ENCODE assay signal across 31 cellular contexts in genomic region chr19:51121257-51121656, GRCh38. TPM values are rescaled to one million over a fixed set of nuclear protein-coding genes. Genes with fewer than 3 reads are reported as not detected.
DNase-seq lines count a peak whose midpoint lies in the region; ATAC-seq and TF ChIP-seq lines count a peak whose summit lies in the region.
"Had no signal": no experiment of that assay in that cellular context is flagged by ENCODE, and none has a peak within 500 bp of the region (broad histone marks: within the 10 kb centered on the region; RNA-seq: fewer than 3 reads in every experiment).

No MANE protein-coding gene starts in this region.

- no peak for TF ChIP-seq CTCF in CD8-positive, alpha-beta T cell (IDR thresholded peaks at IDR 0.05)
- no peak for TF ChIP-seq CTCF in sigmoid colon (IDR thresholded peaks at IDR 0.05)

- H3K27ac ChIP-seq in CD8-positive, alpha-beta T cell (ENCODE audit: low read depth, low read length), result no peak overlapping the region
- no peak overlapping the region for H3K27ac ChIP-seq in sigmoid colon
- H3K27ac ChIP-seq: esophagus muscularis mucosa, PC-9, tibial artery had no signal

- no peaks in the 10 kb centered on the region for H3K36me3 ChIP-seq in CD8-positive, alpha-beta T cell (ENCODE audit: insufficient read depth, low read length)
- no peaks in the 10 kb centered on the region for H3K36me3 ChIP-seq in sigmoid colon
- H3K36me3 ChIP-seq: esophagus muscularis mucosa, tibial artery had no signal

- ATAC-seq in CD8-positive, alpha-beta T cell, result no peak
- ATAC-seq: activated T-helper 17 cell treated with anti-CD3 and anti-CD28 coated beads, Interleukin-2, amount 50 U/mL, for 72 hours; Right ventricle myocardium inferior; stimulated activated naive CD8-positive, alpha-beta T cell treated with anti-CD3 and anti-CD28 coated beads, Interleukin-15, amount 100 ng/mL, for 72 hours; WTC11 had no signal

- H3K27me3 ChIP-seq in CD8-positive, alpha-beta T cell (ENCODE audit: insufficient read depth, low read length), result no peaks in the 10 kb centered on the region
- H3K27me3 ChIP-seq in sigmoid colon, result peaks cover 0 to 20% (median 0%) of the 10 kb centered on the region in 3 donors

- no peak for TF ChIP-seq EP300 in sigmoid colon (IDR thresholded peaks at IDR 0.05)

- H3K27ac Mint-ChIP-seq in activated CD4-positive, alpha-beta T cell treated with anti-CD3 and anti-CD28 coated beads, Interleukin-2, amount 10 ng/mL, durations not matched to agents 7 days and 5 days, result peak overlapping the region; percentile 14
- peak overlapping the region; percentile 69 for H3K27ac Mint-ChIP-seq in CD8-positive, alpha-beta T cell
- H3K27ac Mint-ChIP-seq in immature natural killer cell, result peak overlapping the region; percentile 70 to 97 (median 92)
- no peak overlapping the region for H3K27ac Mint-ChIP-seq in activated T-helper 2 cell treated with anti-CD3 and anti-CD28 coated beads, Interferon-gamma antibody, Interleukin-2, Interleukin-4, amounts not matched to agents 10 μg/mL and 5 μg/mL and 100 μg/mL, durations not matched to agents 14 hours and 24 hours and 36 hours
- H3K27ac Mint-ChIP-seq: activated T-helper 17 cell treated with anti-CD3 and anti-CD28 coated beads, Interleukin-2, amount 50 U/mL, for 72 hours; stimulated activated naive CD8-positive, alpha-beta T cell treated with anti-CD3 and anti-CD28 coated beads, Interleukin-15, amount 100 ng/mL, for 72 hours; WTC11 had no signal

- TF ChIP-seq POLR2A in sigmoid colon (IDR thresholded peaks at IDR 0.05), result no peak

- CTCF ChIA-PET in activated CD4-positive, alpha-beta T cell treated with anti-CD3 and anti-CD28 coated beads, Interleukin-2, amount 10 ng/mL, durations not matched to agents 7 days and 5 days (lab: Charles Lee), result interaction anchor here (0.6 to 1.6 kb wide), 3 partner anchors 11 to 246 kb away, joined by 3 to 7 read pairs (median 3); no protein-coding TSS in a partner anchor
- CTCF ChIA-PET in CD8-positive, alpha-beta T cell (lab: Charles Lee), result interaction anchor here (2.6 kb wide), 1 partner anchor 8 kb away, joined by 7 read pairs; no protein-coding TSS in a partner anchor

- POLR2A ChIA-PET in activated CD4-positive, alpha-beta T cell treated with anti-CD3 and anti-CD28 coated beads, Interleukin-2, amount 10 ng/mL, durations not matched to agents 7 days and 5 days (lab: Charles Lee), result no interaction called here
- POLR2A ChIA-PET in CD8-positive, alpha-beta T cell (lab: Charles Lee), result interaction anchor here (2.2 kb wide), 1 partner anchor 11 kb away, joined by 6 read pairs; no protein-coding TSS in a partner anchor

- H3K9me3 Mint-ChIP-seq in activated CD4-positive, alpha-beta T cell treated with anti-CD3 and anti-CD28 coated beads, Interleukin-2, amount 10 ng/mL, durations not matched to agents 7 days and 5 days, result peaks cover 3% of the 10 kb centered on the region
- H3K9me3 Mint-ChIP-seq in CD8-positive, alpha-beta T cell, result no peaks in the 10 kb centered on the region
- H3K9me3 Mint-ChIP-seq in immature natural killer cell, result no peaks in the 10 kb centered on the region
- H3K9me3 Mint-ChIP-seq in activated T-helper 2 cell treated with anti-CD3 and anti-CD28 coated beads, Interferon-gamma antibody, Interleukin-2, Interleukin-4, amounts not matched to agents 10 μg/mL and 5 μg/mL and 100 μg/mL, durations not matched to agents 14 hours and 24 hours and 36 hours, result no peaks in the 10 kb centered on the region
- H3K9me3 Mint-ChIP-seq: stimulated activated naive CD8-positive, alpha-beta T cell treated with anti-CD3 and anti-CD28 coated beads, Interleukin-15, amount 100 ng/mL, for 72 hours; WTC11 had no signal

- peaks cover 11% of the 10 kb centered on the region for H3K36me3 Mint-ChIP-seq in activated CD4-positive, alpha-beta T cell treated with anti-CD3 and anti-CD28 coated beads, Interleukin-2, amount 10 ng/mL, durations not matched to agents 7 days and 5 days (ENCODE audit: low read depth)
- H3K36me3 Mint-ChIP-seq in CD8-positive, alpha-beta T cell, result no peaks in the 10 kb centered on the region
- H3K36me3 Mint-ChIP-seq in immature natural killer cell, result peaks cover 0 to 1% (median 0%) of the 10 kb centered on the region in 3 donors
- no peaks in the 10 kb centered on the region for H3K36me3 Mint-ChIP-seq in activated T-helper 2 cell treated with anti-CD3 and anti-CD28 coated beads, Interferon-gamma antibody, Interleukin-2, Interleukin-4, amounts not matched to agents 10 μg/mL and 5 μg/mL and 100 μg/mL, durations not matched to agents 14 hours and 24 hours and 36 hours (ENCODE audit: low read depth)
- H3K36me3 Mint-ChIP-seq: WTC11 had no signal

- H3K27me3 Mint-ChIP-seq in activated CD4-positive, alpha-beta T cell treated with anti-CD3 and anti-CD28 coated beads, Interleukin-2, amount 10 ng/mL, durations not matched to agents 7 days and 5 days, result peaks cover 8% of the 10 kb centered on the region
- H3K27me3 Mint-ChIP-seq in CD8-positive, alpha-beta T cell (ENCODE audit: low read depth), result no peaks in the 10 kb centered on the region
- peaks cover 5 to 9% (median 9%) of the 10 kb centered on the region in 3 donors for H3K27me3 Mint-ChIP-seq in immature natural killer cell (ENCODE audit: low read depth in 3 of 3)
- H3K27me3 Mint-ChIP-seq in activated T-helper 2 cell treated with anti-CD3 and anti-CD28 coated beads, Interferon-gamma antibody, Interleukin-2, Interleukin-4, amounts not matched to agents 10 μg/mL and 5 μg/mL and 100 μg/mL, durations not matched to agents 14 hours and 24 hours and 36 hours (ENCODE audit: low read depth), result peaks cover 7% of the 10 kb centered on the region
- H3K27me3 Mint-ChIP-seq: activated T-helper 17 cell treated with anti-CD3 and anti-CD28 coated beads, Interleukin-2, amount 50 U/mL, for 72 hours; stimulated activated naive CD8-positive, alpha-beta T cell treated with anti-CD3 and anti-CD28 coated beads, Interleukin-15, amount 100 ng/mL, for 72 hours had no signal

- no peaks in the 10 kb centered on the region for H3K9me3 ChIP-seq in CD8-positive, alpha-beta T cell (ENCODE audit: low read length)
- no peaks in the 10 kb centered on the region for H3K9me3 ChIP-seq in sigmoid colon
- H3K9me3 ChIP-seq: esophagus muscularis mucosa, tibial artery had no signal

- peaks cover 73% of the 10 kb centered on the region for H3K4me1 ChIP-seq in CD8-positive, alpha-beta T cell (ENCODE audit: insufficient read depth, low read length)
- H3K4me1 ChIP-seq in sigmoid colon, result no peaks in the 10 kb centered on the region
- H3K4me1 ChIP-seq: esophagus muscularis mucosa, tibial artery had no signal

- 87 to 92% methylated on average over 8 of the region's 8 CpGs for WGBS in sigmoid colon, 2 donors

- H3K4me1 Mint-ChIP-seq in activated CD4-positive, alpha-beta T cell treated with anti-CD3 and anti-CD28 coated beads, Interleukin-2, amount 10 ng/mL, durations not matched to agents 7 days and 5 days, result peaks cover 66% of the 10 kb centered on the region
- H3K4me1 Mint-ChIP-seq in CD8-positive, alpha-beta T cell (ENCODE audit: low read depth), result peaks cover 71% of the 10 kb centered on the region
- H3K4me1 Mint-ChIP-seq in immature natural killer cell, result peaks cover 64 to 70% of the 10 kb centered on the region in 2 donors
- H3K4me1 Mint-ChIP-seq in activated T-helper 2 cell treated with anti-CD3 and anti-CD28 coated beads, Interferon-gamma antibody, Interleukin-2, Interleukin-4, amounts not matched to agents 10 μg/mL and 5 μg/mL and 100 μg/mL, durations not matched to agents 14 hours and 24 hours and 36 hours (ENCODE audit: low read depth), result peaks cover 32% of the 10 kb centered on the region
- H3K4me1 Mint-ChIP-seq: WTC11 had no signal

- no peak for DNase-seq in activated CD4-positive, alpha-beta T cell treated with anti-CD3 and anti-CD28 coated beads, Interleukin-2, amount 10 ng/mL, durations not matched to agents 7 days and 5 days
- no peak for DNase-seq in activated CD4-positive, alpha-beta T cell treated with anti-CD3 and anti-CD28 coated beads, Interleukin-2, amount 50 U/mL, for 48 hours
- DNase-seq in CD8-positive, alpha-beta T cell, result no peak
- DNase-seq in immature natural killer cell, result no peak
- peak; percentile 37 for DNase-seq in sigmoid colon
- no peak for DNase-seq in activated T-helper 2 cell treated with anti-CD3 and anti-CD28 coated beads, Interferon-gamma antibody, Interleukin-2, Interleukin-4, amounts not matched to agents 10 μg/mL and 5 μg/mL and 100 μg/mL, durations not matched to agents 14 hours and 24 hours and 36 hours (ENCODE audit: low spot score)
- DNase-seq in GDM1 (lab: John Stamatoyannopoulos, UW), result no peak
- no peak for DNase-seq in midbrain (lab: John Stamatoyannopoulos, UW)
- DNase-seq: activated CD4-positive, alpha-beta T cell treated with anti-CD3 and anti-CD28 coated beads, Interleukin-2, amount 50 U/mL, for 1 hour; activated CD8-positive, alpha-beta memory T cell treated with anti-CD3 and anti-CD28 coated beads, Interleukin-2, amount 50 U/mL, for 4 hours; Calu3; central memory CD4-positive, alpha-beta T cell; DND-41; HCEC 1CT; Karpas-422; mesenchymal stem cell; NCI-H1048; NCI-H1930; NCI-H524 treated with DMSO at 0.1 percent for 48 hours; occipital lobe; PC-9; stimulated activated naive CD8-positive, alpha-beta T cell treated with anti-CD3 and anti-CD28 coated beads, Interleukin-15, amount 100 ng/mL, for 72 hours; SW 1271; T1000; tibial artery had no signal

- no peak overlapping the region for H3K4me3 ChIP-seq in CD8-positive, alpha-beta T cell (ENCODE audit: low read depth, low read length)
- H3K4me3 ChIP-seq in sigmoid colon, result no peak overlapping the region
- H3K4me3 ChIP-seq: esophagus muscularis mucosa, PC-9, skin epidermis, tibial artery had no signal

- intact Hi-C loops in CD8-positive, alpha-beta T cell (cut with DNase I, micrococcal nuclease), result loop anchor here in 1 of 2 experiments (5.0 kb wide), 1 partner anchor 36 kb away; no protein-coding TSS in a partner anchor
- intact Hi-C loops in sigmoid colon (cut with DNase I), result no loop called here
- intact Hi-C loops in activated T-helper 2 cell treated with anti-CD3 and anti-CD28 coated beads, Interferon-gamma antibody, Interleukin-2, Interleukin-4, amounts not matched to agents 10 μg/mL and 5 μg/mL and 100 μg/mL, durations not matched to agents 14 hours and 24 hours and 36 hours (cut with micrococcal nuclease), result no loop called here

- no peak overlapping the region for H3K4me3 Mint-ChIP-seq in activated CD4-positive, alpha-beta T cell treated with anti-CD3 and anti-CD28 coated beads, Interleukin-2, amount 10 ng/mL, durations not matched to agents 7 days and 5 days
- no peak overlapping the region for H3K4me3 Mint-ChIP-seq in CD8-positive, alpha-beta T cell
- H3K4me3 Mint-ChIP-seq in immature natural killer cell, result peak overlapping the region; percentile 22 to 89 (median 58)
- no peak overlapping the region for H3K4me3 Mint-ChIP-seq in activated T-helper 2 cell treated with anti-CD3 and anti-CD28 coated beads, Interferon-gamma antibody, Interleukin-2, Interleukin-4, amounts not matched to agents 10 μg/mL and 5 μg/mL and 100 μg/mL, durations not matched to agents 14 hours and 24 hours and 36 hours (ENCODE audit: low read depth)
- H3K4me3 Mint-ChIP-seq: activated T-helper 17 cell treated with anti-CD3 and anti-CD28 coated beads, Interleukin-2, amount 50 U/mL, for 72 hours; WTC11 had no signal

RNA-seq across cellular contexts. Expression of gene SIGLEC9, which starts 3.4 kb away (rescaled TPM):
- under 1 TPM; 0.20 to 0.27 TPM for total RNA-seq in activated CD4-positive, alpha-beta T cell treated with anti-CD3 and anti-CD28 coated beads, Interleukin-2, amount 10 ng/mL, durations not matched to agents 7 days and 5 days
- total RNA-seq in CD8-positive, alpha-beta T cell, result under 1 TPM; 0.44 to 0.54 TPM
- 10 to 100 TPM in 2 of 3 donors, 1 to 10 TPM in 1; 6.2 to 16.8 (median 11.3) TPM for polyA plus RNA-seq in immature natural killer cell
- total RNA-seq in sigmoid colon, result 1 to 10 TPM; 2.5 to 9.5 (median 7.0) TPM
- 1 to 10 TPM; 2.4 to 8.8 (median 2.9) TPM for polyA plus RNA-seq in sigmoid colon
- 0.18 TPM in 1 of 2 replicates, not detected in the other for total RNA-seq in activated T-helper 2 cell treated with anti-CD3 and anti-CD28 coated beads, Interferon-gamma antibody, Interleukin-2, Interleukin-4, amounts not matched to agents 10 μg/mL and 5 μg/mL and 100 μg/mL, durations not matched to agents 14 hours and 24 hours and 36 hours
- total RNA-seq: Calu3, PC-9, WTC11 had no signal

RNA-seq across cellular contexts. Expression of gene CTU1, which starts 13.0 kb away (rescaled TPM):
- 1 to 10 TPM; 8.5 to 10.0 TPM for total RNA-seq in activated CD4-positive, alpha-beta T cell treated with anti-CD3 and anti-CD28 coated beads, Interleukin-2, amount 10 ng/mL, durations not matched to agents 7 days and 5 days
- 1 to 10 TPM; 1.7 TPM for total RNA-seq in CD8-positive, alpha-beta T cell
- polyA plus RNA-seq in immature natural killer cell, result 1 to 10 TPM; 2.0 to 5.6 (median 5.0) TPM
- 1 to 10 TPM; 5.7 to 9.0 (median 7.3) TPM for total RNA-seq in sigmoid colon
- polyA plus RNA-seq in sigmoid colon, result 1 to 10 TPM in 1 of 3 donors, under 1 TPM in 2; 0.60 to 2.4 (median 0.92) TPM
- 9.7 and 11.0 TPM in 2 replicates for total RNA-seq in activated T-helper 2 cell treated with anti-CD3 and anti-CD28 coated beads, Interferon-gamma antibody, Interleukin-2, Interleukin-4, amounts not matched to agents 10 μg/mL and 5 μg/mL and 100 μg/mL, durations not matched to agents 14 hours and 24 hours and 36 hours

RNA-seq across cellular contexts. Expression of gene SIGLEC7, which starts 20.8 kb away (rescaled TPM):
- not detected for total RNA-seq in activated CD4-positive, alpha-beta T cell treated with anti-CD3 and anti-CD28 coated beads, Interleukin-2, amount 10 ng/mL, durations not matched to agents 7 days and 5 days
- not detected for total RNA-seq in CD8-positive, alpha-beta T cell
- polyA plus RNA-seq in immature natural killer cell, result 100 to 1,000 TPM; 108 to 213 (median 129) TPM
- 1 to 10 TPM; 1.1 to 3.0 (median 1.9) TPM for total RNA-seq in sigmoid colon
- 1 to 10 TPM; 1.8 to 8.3 (median 3.1) TPM for polyA plus RNA-seq in sigmoid colon
- total RNA-seq in activated T-helper 2 cell treated with anti-CD3 and anti-CD28 coated beads, Interferon-gamma antibody, Interleukin-2, Interleukin-4, amounts not matched to agents 10 μg/mL and 5 μg/mL and 100 μg/mL, durations not matched to agents 14 hours and 24 hours and 36 hours, result not detected in 2 replicates
- total RNA-seq: activated T-helper 17 cell treated with anti-CD3 and anti-CD28 coated beads, Interleukin-2, amount 50 U/mL, for 72 hours; Calu3; PC-9; WTC11 had no signal

RNA-seq across cellular contexts. Expression of gene KLK14, which starts 38.6 kb away (rescaled TPM):
- under 1 TPM; 0.35 to 0.67 TPM for total RNA-seq in activated CD4-positive, alpha-beta T cell treated with anti-CD3 and anti-CD28 coated beads, Interleukin-2, amount 10 ng/mL, durations not matched to agents 7 days and 5 days
- not detected for total RNA-seq in CD8-positive, alpha-beta T cell
- not detected for polyA plus RNA-seq in immature natural killer cell
- total RNA-seq in sigmoid colon, result not detected
- under 1 TPM in 1 of 3 donors, not detected in 2; 0.51 TPM for polyA plus RNA-seq in sigmoid colon
- total RNA-seq in activated T-helper 2 cell treated with anti-CD3 and anti-CD28 coated beads, Interferon-gamma antibody, Interleukin-2, Interleukin-4, amounts not matched to agents 10 μg/mL and 5 μg/mL and 100 μg/mL, durations not matched to agents 14 hours and 24 hours and 36 hours, result 0.44 and 0.52 TPM in 2 replicates
- total RNA-seq: frontal cortex, occipital lobe had no signal

RNA-seq across cellular contexts. Expression of gene KLK13, which starts 56.4 kb away (rescaled TPM):
- not detected for total RNA-seq in activated CD4-positive, alpha-beta T cell treated with anti-CD3 and anti-CD28 coated beads, Interleukin-2, amount 10 ng/mL, durations not matched to agents 7 days and 5 days
- total RNA-seq in CD8-positive, alpha-beta T cell, result not detected
- polyA plus RNA-seq in immature natural killer cell (not detected), sigmoid colon (under 1 TPM in 2 of 3 donors, not detected in 1; 0.58 to 0.60 TPM)
- total RNA-seq in sigmoid colon, result not detected
- total RNA-seq in activated T-helper 2 cell treated with anti-CD3 and anti-CD28 coated beads, Interferon-gamma antibody, Interleukin-2, Interleukin-4, amounts not matched to agents 10 μg/mL and 5 μg/mL and 100 μg/mL, durations not matched to agents 14 hours and 24 hours and 36 hours, result not detected in 2 replicates
- total RNA-seq: activated T-helper 17 cell treated with anti-CD3 and anti-CD28 coated beads, Interleukin-2, amount 50 U/mL, for 72 hours; Calu3; esophagus muscularis mucosa; frontal cortex; occipital lobe; PC-9; Right ventricle myocardium inferior had no signal

Comparison
In these comparisons a context has a peak if more than half of its experiments do, and no peak if none do; other contexts are left out.
1. H3K4me3 Mint-ChIP-seq: peak in immature natural killer cell (5 of 5); none in activated CD4-positive, alpha-beta T cell treated with anti-CD3 and anti-CD28 coated beads, Interleukin-2, amount 10 ng/mL, durations not matched to agents 7 days and 5 days (single experiment), CD8-positive, alpha-beta T cell (single experiment) and activated T-helper 2 cell treated with anti-CD3 and anti-CD28 coated beads, Interferon-gamma antibody, Interleukin-2, Interleukin-4, amounts not matched to agents 10 μg/mL and 5 μg/mL and 100 μg/mL, durations not matched to agents 14 hours and 24 hours and 36 hours (single experiment).